ENCODE assay signal across 1 cellular context in genomic region chr6:21111399-21111725, GRCh38.
TF ChIP-seq lines count a peak whose summit lies in the region.

No MANE protein-coding gene starts in this region.

TF ChIP-seq in HepG2, 621 proteins besides CTCF, POLR2A, EP300 and RAD21 (continued from another document and continues in another):
- TF ChIP-seq ARID5B (CRISPR knock-in tag; IDR thresholded peaks at IDR 0.05) = peak; percentile 98
- peak; percentile 94 for TF ChIP-seq FOSL2 (CRISPR knock-in tag; IDR thresholded peaks at IDR 0.05)
- peak; percentile 36; the same call in 1 of the 2 replicates for TF ChIP-seq MIER2 (CRISPR knock-in tag; IDR thresholded peaks at IDR 0.05)
- TF ChIP-seq ZNF331 (CRISPR knock-in tag; IDR thresholded peaks at IDR 0.05) = peak; percentile 74
- peak; percentile 72; the same call in 1 of the 2 replicates for TF ChIP-seq CEBPB (IDR thresholded peaks at IDR 0.05; ENCODE audit: borderline replicate concordance, low read depth, low read length)
- TF ChIP-seq ERF (CRISPR knock-in tag; IDR thresholded peaks at IDR 0.05) = peak; percentile 43; the same call in 1 of the 2 replicates
- peak; percentile 94 for TF ChIP-seq FOXP4 (CRISPR knock-in tag; IDR thresholded peaks at IDR 0.05)
- no peak for TF ChIP-seq FOXC1 (CRISPR knock-in tag; IDR thresholded peaks at IDR 0.05; ENCODE audit: borderline replicate concordance)
- 0 out of 2 replicates have a peak, but pooled peaks have one; percentile 31 for TF ChIP-seq ZSCAN29 (CRISPR knock-in tag; conservative IDR thresholded peaks at IDR 0.05)
- TF ChIP-seq CENPT (CRISPR knock-in tag; IDR thresholded peaks at IDR 0.05; ENCODE audit: low read depth) = no peak
- no peak for TF ChIP-seq ZNF747 (CRISPR knock-in tag; IDR thresholded peaks at IDR 0.05; ENCODE audit: borderline replicate concordance)
- TF ChIP-seq ZSCAN12 (CRISPR knock-in tag; IDR thresholded peaks at IDR 0.05) = no peak
- no peak for TF ChIP-seq SATB2 (CRISPR knock-in tag; IDR thresholded peaks at IDR 0.05)
- TF ChIP-seq TFE3 (CRISPR knock-in tag; IDR thresholded peaks at IDR 0.05) = peak; percentile 51
- peak; percentile 69; the same call in 1 of the 2 replicates for TF ChIP-seq FOXK1 (CRISPR knock-in tag; IDR thresholded peaks at IDR 0.05; ENCODE audit: borderline replicate concordance, low read depth)
- no peak for TF ChIP-seq RBFOX2 (IDR thresholded peaks at IDR 0.05; ENCODE audit: low read depth, low read length)
- TF ChIP-seq ZNF746 (CRISPR knock-in tag; IDR thresholded peaks at IDR 0.05) = no peak
- TF ChIP-seq PCBP2 (optimal IDR thresholded peaks at IDR 0.05; ENCODE audit: low read depth, low read length, poor library complexity, severe bottlenecking) = no peak
- TF ChIP-seq ZBTB3 (CRISPR knock-in tag; IDR thresholded peaks at IDR 0.05; ENCODE audit: borderline replicate concordance, low read depth) = no peak
- no peak for TF ChIP-seq ZSCAN30 (CRISPR knock-in tag; IDR thresholded peaks at IDR 0.05)
- TF ChIP-seq NR2F2 (IDR thresholded peaks at IDR 0.05; ENCODE audit: borderline replicate concordance, low read depth) = peak; percentile 94
- TF ChIP-seq YY1 (IDR thresholded peaks at IDR 0.05; ENCODE audit: insufficient read depth, insufficient replicate concordance, low read depth, low read length) = peak; percentile 45
- peak; percentile 88; the same call in 1 of the 2 replicates for TF ChIP-seq ZNF281 (CRISPR knock-in tag; IDR thresholded peaks at IDR 0.05; ENCODE audit: borderline replicate concordance)
- peak; percentile 49; the same call in 1 of the 2 replicates for TF ChIP-seq TFAP4 (IDR thresholded peaks at IDR 0.05; ENCODE audit: borderline replicate concordance, low read depth)
- TF ChIP-seq TIGD3 (CRISPR knock-in tag; IDR thresholded peaks at IDR 0.05; ENCODE audit: borderline replicate concordance) = no peak
- peak; percentile 45; the same call in 1 of the 2 replicates for TF ChIP-seq PHF21A (CRISPR knock-in tag; IDR thresholded peaks at IDR 0.05)
- peak; percentile 96 for TF ChIP-seq GATAD2A (CRISPR knock-in tag; IDR thresholded peaks at IDR 0.05)
- TF ChIP-seq ZBTB46 (CRISPR knock-in tag; IDR thresholded peaks at IDR 0.05; ENCODE audit: borderline replicate concordance) = no peak
- TF ChIP-seq ZBTB26 (CRISPR knock-in tag; IDR thresholded peaks at IDR 0.05; ENCODE audit: borderline replicate concordance) = no peak
- TF ChIP-seq JARID2 (CRISPR knock-in tag; IDR thresholded peaks at IDR 0.05; ENCODE audit: insufficient replicate concordance) = no peak
- no peak for TF ChIP-seq SMARCE1 (IDR thresholded peaks at IDR 0.05; ENCODE audit: borderline replicate concordance)
- TF ChIP-seq ZNF574 (CRISPR knock-in tag; IDR thresholded peaks at IDR 0.05) = 0 out of 2 replicates have a peak, but pooled peaks have one; percentile 27
- TF ChIP-seq ZNF543 (CRISPR knock-in tag; IDR thresholded peaks at IDR 0.05) = no peak
